In genomic region chr1:30763654-30764248, GRCh38 we compare ENCODE assay signal across 10 cellular contexts. TPM values are rescaled to one million over a fixed set of nuclear protein-coding genes. Genes with fewer than 3 reads are reported as not detected.
DNase-seq lines count a peak whose midpoint lies in the region; ATAC-seq and TF ChIP-seq lines count a peak whose summit lies in the region.
"Had no signal": no experiment of that assay in that cellular context is flagged by ENCODE, and none has a peak within 500 bp of the region (broad histone marks: within the 10 kb centered on the region; RNA-seq: fewer than 3 reads in every experiment).

No MANE protein-coding gene starts in this region.

- no peak for ATAC-seq in stimulated activated naive CD8-positive, alpha-beta T cell treated with anti-CD3 and anti-CD28 coated beads, Interleukin-15, Interleukin-2, amounts not matched to agents 100 U/mL and 50 U/mL, for 24 hours

- BruUV-seq in mammary epithelial cell (replicated peaks; lab: Mats Ljungman, UMichigan) = no TSS peak

- H3K4me1 ChIP-seq in mammary epithelial cell (ENCODE audit: insufficient read depth, low read length) = no peaks in the 10 kb centered on the region

- no peaks in the 10 kb centered on the region for H3K9me3 ChIP-seq in mammary epithelial cell (replicated peaks; ENCODE audit: insufficient read depth, low read length)

- H3K27ac Mint-ChIP-seq in stimulated activated naive CD8-positive, alpha-beta T cell treated with anti-CD3 and anti-CD28 coated beads, Interleukin-15, Interleukin-2, amounts not matched to agents 100 ng/mL and 50 ng/mL, for 24 hours = peak overlapping the region; percentile 57
- H3K27ac Mint-ChIP-seq in nephron progenitor cell = peak overlapping the region; percentile 94

- H2AFZ ChIP-seq in mammary epithelial cell (ENCODE audit: low read depth, low read length) = no peak overlapping the region

- H3K79me2 ChIP-seq in mammary epithelial cell (ENCODE audit: insufficient read depth, low read length) = no peaks in the 10 kb centered on the region

- H3K4me3 Mint-ChIP-seq in stimulated activated naive CD8-positive, alpha-beta T cell treated with anti-CD3 and anti-CD28 coated beads, Interleukin-15, Interleukin-2, amounts not matched to agents 100 ng/mL and 50 ng/mL, for 24 hours = no peak overlapping the region
- no peak overlapping the region for H3K4me3 Mint-ChIP-seq in nephron progenitor cell

- peak overlapping the region; percentile 96 for H3K27ac ChIP-seq in caudate nucleus (ENCODE audit: low read depth, low read length)
- no peak overlapping the region for H3K27ac ChIP-seq in mammary epithelial cell (ENCODE audit: insufficient read depth, low read depth, low read length)

- in situ Hi-C loops in mammary epithelial cell (cut with MboI; ENCODE audit: low sequenced_read_pairs in 2 of 2) = no loop called here

- H3K27me3 Mint-ChIP-seq in stimulated activated naive CD8-positive, alpha-beta T cell treated with anti-CD3 and anti-CD28 coated beads, Interleukin-15, Interleukin-2, amounts not matched to agents 100 ng/mL and 50 ng/mL, for 24 hours = no peaks in the 10 kb centered on the region
- H3K27me3 Mint-ChIP-seq in nephron progenitor cell (ENCODE audit: low read depth, poor library complexity) = peaks cover 3% of the 10 kb centered on the region

- H3K4me2 ChIP-seq in mammary epithelial cell (ENCODE audit: insufficient read depth, low read depth, low read length) = no peak overlapping the region

- dilution Hi-C loops in mammary epithelial cell (cut with HindIII; ENCODE audit: low sequenced_read_pairs) = no loop called here

- peaks cover 92% of the 10 kb centered on the region for H3K4me1 Mint-ChIP-seq in stimulated activated naive CD8-positive, alpha-beta T cell treated with anti-CD3 and anti-CD28 coated beads, Interleukin-15, Interleukin-2, amounts not matched to agents 100 ng/mL and 50 ng/mL, for 24 hours (ENCODE audit: low read depth)
- H3K4me1 Mint-ChIP-seq in nephron progenitor cell = peaks cover 49% of the 10 kb centered on the region

- no peak for DNase-seq in stimulated activated naive CD8-positive, alpha-beta T cell treated with anti-CD3 and anti-CD28 coated beads, Interleukin-15, Interleukin-2, amounts not matched to agents 100 U/mL and 50 U/mL, for 24 hours
- DNase-seq in caudate nucleus (lab: John Stamatoyannopoulos, UW) (peak in 33 of 61 donors; percentile 9 to 69 (median 37)), nephron progenitor cell (peak; percentile 61), NCI-H526 (lab: John Stamatoyannopoulos, UW) (no peak), mammary epithelial cell (no peak)
- no peak for DNase-seq in stimulated activated CD8-positive, alpha-beta memory T cell treated with anti-CD3 and anti-CD28 coated beads, Interleukin-4, amount 100 ng/mL, for 48 hours
- no peak for DNase-seq in effector CD4-positive, alpha-beta T cell
- DNase-seq: NCI-H187 treated with DMSO at 0.1 percent for 48 hours, T-helper 2 cell had no signal

- TF ChIP-seq CTCF in nephron progenitor cell (IDR thresholded peaks at IDR 0.05) (no peak), mammary epithelial cell (conservative IDR thresholded peaks at IDR 0.05 in 1 of 2, IDR thresholded peaks at IDR 0.05 in 1 of 2; ENCODE audit: extremely low read depth in 1 of 2, insufficient read depth in 1 of 2, low read depth in 1 of 2, low read length in 2 of 2) (no peak)

- H3K9me3 Mint-ChIP-seq in stimulated activated naive CD8-positive, alpha-beta T cell treated with anti-CD3 and anti-CD28 coated beads, Interleukin-15, Interleukin-2, amounts not matched to agents 100 ng/mL and 50 ng/mL, for 24 hours = no peaks in the 10 kb centered on the region
- H3K9me3 Mint-ChIP-seq in nephron progenitor cell = no peaks in the 10 kb centered on the region

- no peak overlapping the region for H3K9ac ChIP-seq in mammary epithelial cell (ENCODE audit: insufficient read depth, low read length)

- WGBS in mammary epithelial cell (ENCODE audit: low coverage, missing lambda C conversion rate) = 81% methylated on average over 4 of the region's 10 CpGs

- H3K36me3 ChIP-seq in mammary epithelial cell (ENCODE audit: insufficient read depth, low read length) = no peaks in the 10 kb centered on the region

- no peak overlapping the region for H3K4me3 ChIP-seq in mammary epithelial cell (replicated peaks in 1 of 3; ENCODE audit: insufficient read depth in 1 of 3, low read depth in 2 of 3, low read length in 3 of 3)

- no peaks in the 10 kb centered on the region for H3K27me3 ChIP-seq in mammary epithelial cell (ENCODE audit: insufficient read depth, low read length)

- no peaks in the 10 kb centered on the region for H4K20me1 ChIP-seq in mammary epithelial cell (ENCODE audit: insufficient read depth, low read length)

- no peaks in the 10 kb centered on the region for H3K36me3 Mint-ChIP-seq in stimulated activated naive CD8-positive, alpha-beta T cell treated with anti-CD3 and anti-CD28 coated beads, Interleukin-15, Interleukin-2, amounts not matched to agents 100 ng/mL and 50 ng/mL, for 24 hours (ENCODE audit: low read depth)
- no peaks in the 10 kb centered on the region for H3K36me3 Mint-ChIP-seq in nephron progenitor cell (ENCODE audit: low read depth)

- CTCF ChIA-PET in mammary epithelial cell (lab: Charles Lee; ENCODE audit: low non-redundant PET) = no interaction called here

- intact Hi-C loops in mammary epithelial cell (cut with micrococcal nuclease) = no loop called here

RNA-seq across cellular contexts. Expression of gene LAPTM5, which starts 6.2 kb away (rescaled TPM):
- 1 to 10 TPM in 1 of 2 donors, not detected in 1; 1.7 TPM for total RNA-seq in mammary epithelial cell
- 1.8 TPM for polyA plus RNA-seq in mammary epithelial cell
- 0.62 TPM for polyA minus RNA-seq in mammary epithelial cell

RNA-seq across cellular contexts. Expression of gene MATN1, which starts 40.4 kb away (rescaled TPM):
- total RNA-seq in mammary epithelial cell = not detected
- polyA plus RNA-seq in mammary epithelial cell = 0.05 TPM
- polyA minus RNA-seq in mammary epithelial cell = not detected

Comparison
In these comparisons a context has a peak if more than half of its experiments do, and no peak if none do; other contexts are left out.
1. DNase-seq: peak in caudate nucleus (33 of 61) and nephron progenitor cell (single experiment); none in stimulated activated naive CD8-positive, alpha-beta T cell treated with anti-CD3 and anti-CD28 coated beads, Interleukin-15, Interleukin-2, amounts not matched to agents 100 U/mL and 50 U/mL, for 24 hours (single experiment), stimulated activated CD8-positive, alpha-beta memory T cell treated with anti-CD3 and anti-CD28 coated beads, Interleukin-4, amount 100 ng/mL, for 48 hours (single experiment), NCI-H526 (0 of 2), effector CD4-positive, alpha-beta T cell (single experiment) and mammary epithelial cell (single experiment).